ENCODE assay signal across 20 cellular contexts in the genomic region with DNA sequence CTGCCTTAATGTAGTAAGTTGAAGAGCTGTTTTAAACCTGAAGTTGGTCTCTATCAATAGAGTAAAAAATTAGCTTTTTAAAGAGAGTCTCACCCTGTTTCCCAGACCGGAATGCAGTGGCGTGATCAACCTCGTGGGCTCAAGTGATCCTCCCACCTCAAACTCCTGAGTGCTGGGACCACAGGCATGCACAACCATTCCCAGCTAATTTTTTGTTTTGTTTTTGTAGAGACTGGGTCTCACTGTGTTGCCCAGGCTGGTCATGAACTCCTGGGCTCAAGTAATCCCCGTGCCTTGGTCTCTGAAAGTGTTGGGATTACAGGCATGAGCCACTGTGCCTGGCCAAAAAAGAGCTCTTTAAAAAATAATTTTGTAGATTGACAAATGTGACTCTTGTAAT.
"Had no signal": no experiment of that assay in that cellular context is flagged by ENCODE, and none has a peak within 500 bp of the region (broad histone marks: within the 10 kb centered on the region; RNA-seq: fewer than 3 reads in every experiment).

No MANE protein-coding gene starts in this region.

- ATAC-seq: activated CD8-positive, alpha-beta memory T cell treated with anti-CD3 and anti-CD28 coated beads, Interleukin-2, amount 10 ng/mL, durations not matched to agents 7 days and 5 days; left colon; naive thymus-derived CD4-positive, alpha-beta T cell; T-cell had no signal

- H3K36me3 Mint-ChIP-seq: activated CD8-positive, alpha-beta memory T cell treated with anti-CD3 and anti-CD28 coated beads, Interleukin-2, amount 10 ng/mL, durations not matched to agents 7 days and 5 days; activated naive CD4-positive, alpha-beta T cell treated with anti-CD3 and anti-CD28 coated beads, Interleukin-2, amount 10 ng/mL, durations not matched to agents 7 days and 5 days; naive thymus-derived CD4-positive, alpha-beta T cell; T-cell had no signal

- H3K9me3 ChIP-seq: esophagus squamous epithelium, suprapubic skin, upper lobe of left lung had no signal

- H3K27me3 ChIP-seq: esophagus squamous epithelium, suprapubic skin, upper lobe of left lung had no signal

- H3K27me3 Mint-ChIP-seq: activated CD8-positive, alpha-beta memory T cell treated with anti-CD3 and anti-CD28 coated beads, Interleukin-2, amount 10 ng/mL, durations not matched to agents 7 days and 5 days; T-cell had no signal

- H3K36me3 ChIP-seq: esophagus squamous epithelium, suprapubic skin had no signal

- H3K27ac ChIP-seq: parathyroid adenoma, suprapubic skin had no signal

- DNase-seq: activated CD4-positive, alpha-beta T cell treated with anti-CD3 and anti-CD28 coated beads, Interleukin-2, amount 50 U/mL, for 4 hours; activated CD4-positive, CD25-positive, alpha-beta regulatory T cell treated with anti-CD3 and anti-CD28 coated beads, Interleukin-2, amount 50 U/mL, for 72 hours; activated CD8-positive, alpha-beta memory T cell treated with anti-CD3 and anti-CD28 coated beads, Interleukin-2, amount 10 ng/mL, durations not matched to agents 7 days and 5 days; activated naive CD4-positive, alpha-beta T cell treated with anti-CD3 and anti-CD28 coated beads, Interleukin-2, amount 10 ng/mL, durations not matched to agents 7 days and 5 days; activated T-cell treated with anti-CD3 and anti-CD28 coated beads, Interleukin-2, amount 50 U/mL, for 1 hour; caudate nucleus; effector CD8-positive, alpha-beta T cell; esophagus squamous epithelium; left colon; naive thymus-derived CD4-positive, alpha-beta T cell; stimulated activated CD4-positive, alpha-beta T cell treated with anti-CD3 and anti-CD28 coated beads, Interleukin-4, amount 100 ng/mL, for 24 hours; stimulated activated naive CD4-positive, alpha-beta T cell treated with Interleukin-2 at 50 U/mL for 16 hours; T-cell; T-helper 9 cell; upper lobe of left lung had no signal

- H3K4me1 Mint-ChIP-seq: activated CD8-positive, alpha-beta memory T cell treated with anti-CD3 and anti-CD28 coated beads, Interleukin-2, amount 10 ng/mL, durations not matched to agents 7 days and 5 days; activated naive CD4-positive, alpha-beta T cell treated with anti-CD3 and anti-CD28 coated beads, Interleukin-2, amount 10 ng/mL, durations not matched to agents 7 days and 5 days; naive thymus-derived CD4-positive, alpha-beta T cell; T-cell had no signal

- H3K4me3 ChIP-seq: esophagus squamous epithelium, lung, skin epidermis, suprapubic skin, upper lobe of left lung had no signal

- H3K4me3 Mint-ChIP-seq: activated CD8-positive, alpha-beta memory T cell treated with anti-CD3 and anti-CD28 coated beads, Interleukin-2, amount 10 ng/mL, durations not matched to agents 7 days and 5 days; activated naive CD4-positive, alpha-beta T cell treated with anti-CD3 and anti-CD28 coated beads, Interleukin-2, amount 10 ng/mL, durations not matched to agents 7 days and 5 days; naive thymus-derived CD4-positive, alpha-beta T cell; T-cell had no signal

- H3K4me1 ChIP-seq: parathyroid adenoma had no signal

- H2AFZ ChIP-seq: parathyroid adenoma had no signal

- H3K9me3 Mint-ChIP-seq: activated naive CD4-positive, alpha-beta T cell treated with anti-CD3 and anti-CD28 coated beads, Interleukin-2, amount 10 ng/mL, durations not matched to agents 7 days and 5 days; activated T-helper 2 cell treated with anti-CD3 and anti-CD28 coated beads, Interferon-gamma antibody, Interleukin-2, Interleukin-4, amounts not matched to agents 10 μg/mL and 5 μg/mL and 100 μg/mL, durations not matched to agents 14 hours and 24 hours and 36 hours; naive thymus-derived CD4-positive, alpha-beta T cell; T-cell had no signal

- H3K27ac Mint-ChIP-seq: activated CD8-positive, alpha-beta memory T cell treated with anti-CD3 and anti-CD28 coated beads, Interleukin-2, amount 10 ng/mL, durations not matched to agents 7 days and 5 days; activated naive CD4-positive, alpha-beta T cell treated with anti-CD3 and anti-CD28 coated beads, Interleukin-2, amount 10 ng/mL, durations not matched to agents 7 days and 5 days; activated T-helper 2 cell treated with anti-CD3 and anti-CD28 coated beads, Interferon-gamma antibody, Interleukin-2, Interleukin-4, amounts not matched to agents 10 μg/mL and 5 μg/mL and 100 μg/mL, durations not matched to agents 14 hours and 24 hours and 36 hours; naive thymus-derived CD4-positive, alpha-beta T cell; T-cell had no signal

- H3K9ac ChIP-seq: parathyroid adenoma had no signal
